In genomic region chr7:92739091-92739490, GRCh38 we compare ENCODE assay signal across 16 cellular contexts.
DNase-seq lines count a peak whose midpoint lies in the region; ATAC-seq and TF ChIP-seq lines count a peak whose summit lies in the region.
"Had no signal": no experiment of that assay in that cellular context is flagged by ENCODE, and none has a peak within 500 bp of the region (broad histone marks: within the 10 kb centered on the region; RNA-seq: fewer than 3 reads in every experiment).

No MANE protein-coding gene starts in this region.

- POLR2A ChIA-PET in Caco-2 (lab: Charles Lee) = interaction anchor here (0.6 kb wide), 1 partner anchor 97 kb away, joined by 15 read pairs; the partner anchor contains the start of gene CDK6

- peaks cover 51% of the 10 kb centered on the region for H3K4me1 ChIP-seq in Caco-2

- H3K27me3 ChIP-seq in Caco-2 (replicated peaks; ENCODE audit: control insufficient read depth, insufficient read depth, low read length) = no peaks in the 10 kb centered on the region

- H3K27ac Mint-ChIP-seq in Caco-2 (ENCODE audit: unreplicated experiment) = peak overlapping the region; percentile 48
- peak overlapping the region; percentile 50 for H3K27ac Mint-ChIP-seq in activated T-helper 2 cell treated with anti-CD3 and anti-CD28 coated beads, Interferon-gamma antibody, Interleukin-2, Interleukin-4, amounts not matched to agents 10 μg/mL and 5 μg/mL and 100 μg/mL, durations not matched to agents 14 hours and 24 hours and 36 hours
- H3K27ac Mint-ChIP-seq: CD8-positive, alpha-beta T cell; H9; IgD-negative memory B cell had no signal

- H3K9me3 Mint-ChIP-seq in Caco-2 (ENCODE audit: unreplicated experiment) = peaks cover 9% of the 10 kb centered on the region
- H3K9me3 Mint-ChIP-seq in activated T-helper 2 cell treated with anti-CD3 and anti-CD28 coated beads, Interferon-gamma antibody, Interleukin-2, Interleukin-4, amounts not matched to agents 10 μg/mL and 5 μg/mL and 100 μg/mL, durations not matched to agents 14 hours and 24 hours and 36 hours = peaks cover 8% of the 10 kb centered on the region
- H3K9me3 Mint-ChIP-seq: CD8-positive, alpha-beta T cell; H9 had no signal

- no peak overlapping the region for H3K4me3 Mint-ChIP-seq in Caco-2 (ENCODE audit: unreplicated experiment)
- H3K4me3 Mint-ChIP-seq in activated T-helper 2 cell treated with anti-CD3 and anti-CD28 coated beads, Interferon-gamma antibody, Interleukin-2, Interleukin-4, amounts not matched to agents 10 μg/mL and 5 μg/mL and 100 μg/mL, durations not matched to agents 14 hours and 24 hours and 36 hours (ENCODE audit: low read depth) = no peak overlapping the region
- H3K4me3 Mint-ChIP-seq: CD8-positive, alpha-beta T cell; H9; IgD-negative memory B cell had no signal

- DNase-seq in AG10803 (ENCODE audit: low read depth) = peak; percentile 14
- DNase-seq in Caco-2 = no peak
- DNase-seq in activated T-helper 2 cell treated with anti-CD3 and anti-CD28 coated beads, Interferon-gamma antibody, Interleukin-2, Interleukin-4, amounts not matched to agents 10 μg/mL and 5 μg/mL and 100 μg/mL, durations not matched to agents 14 hours and 24 hours and 36 hours (ENCODE audit: low spot score) = no peak
- DNase-seq in DMS53 (lab: John Stamatoyannopoulos, UW) = no peak
- DNase-seq in NCI-H1694 treated with DMSO at 0.1 percent for 48 hours (lab: John Stamatoyannopoulos, UW) = no peak
- DNase-seq: CD8-positive, alpha-beta T cell; EL; H9; NCI-H1048; NCI-H1694; NCI-H446 treated with DMSO at 0.1 percent for 48 hours; NCI-H748 treated with DMSO at 0.1 percent for 48 hours; Right ventricle myocardium superior had no signal

- peak overlapping the region; percentile 68 for H3K27ac ChIP-seq in KOPT-K1 (ENCODE audit: low read depth, low read length, poor library complexity, severe bottlenecking)

- CTCF ChIA-PET in Caco-2 (lab: Charles Lee) = no interaction called here

- TF ChIP-seq CTCF in AG10803 (conservative IDR thresholded peaks at IDR 0.05; ENCODE audit: low read length) (no peak), Caco-2 (IDR thresholded peaks at IDR 0.05; ENCODE audit: insufficient read depth in 1 of 2, low read depth in 1 of 2, low read length in 1 of 2, severe bottlenecking in 1 of 2, unreplicated experiment in 1 of 2) (no peak)

- H3K4me3 ChIP-seq in AG10803 (ENCODE audit: low read length) (no peak overlapping the region), Caco-2 (ENCODE audit: low read depth, low read length) (no peak overlapping the region)

- peaks cover 57% of the 10 kb centered on the region for H3K36me3 Mint-ChIP-seq in Caco-2 (ENCODE audit: insufficient read depth, unreplicated experiment)
- peaks cover 69% of the 10 kb centered on the region for H3K36me3 Mint-ChIP-seq in activated T-helper 2 cell treated with anti-CD3 and anti-CD28 coated beads, Interferon-gamma antibody, Interleukin-2, Interleukin-4, amounts not matched to agents 10 μg/mL and 5 μg/mL and 100 μg/mL, durations not matched to agents 14 hours and 24 hours and 36 hours (ENCODE audit: low read depth)

- BruUV-seq in Caco-2 (replicated peaks; lab: Mats Ljungman, UMichigan) = no TSS peak

- H3K36me3 ChIP-seq in Caco-2 (ENCODE audit: control insufficient read depth, insufficient read depth, low read length) (no peaks in the 10 kb centered on the region; the same call in 1 of the 2 replicates), KOPT-K1 (ENCODE audit: insufficient read depth, low read length) (peaks cover 92% of the 10 kb centered on the region)

- H3K9me3 ChIP-seq in Caco-2 (no peaks in the 10 kb centered on the region), KOPT-K1 (ENCODE audit: insufficient read depth, low read length, poor library complexity, severe bottlenecking) (peaks cover 4% of the 10 kb centered on the region)

- no peak for ATAC-seq in GM21390 (IDR thresholded peaks at IDR 0.05; ENCODE audit: unreplicated experiment)
- ATAC-seq: CD8-positive, alpha-beta T cell had no signal

- peaks cover 60% of the 10 kb centered on the region for H3K4me1 Mint-ChIP-seq in Caco-2 (ENCODE audit: low read depth, unreplicated experiment)
- H3K4me1 Mint-ChIP-seq in activated T-helper 2 cell treated with anti-CD3 and anti-CD28 coated beads, Interferon-gamma antibody, Interleukin-2, Interleukin-4, amounts not matched to agents 10 μg/mL and 5 μg/mL and 100 μg/mL, durations not matched to agents 14 hours and 24 hours and 36 hours (ENCODE audit: low read depth) = peaks cover 66% of the 10 kb centered on the region

- no peaks in the 10 kb centered on the region for H3K27me3 Mint-ChIP-seq in Caco-2 (ENCODE audit: insufficient read depth, unreplicated experiment)
- no peaks in the 10 kb centered on the region for H3K27me3 Mint-ChIP-seq in activated T-helper 2 cell treated with anti-CD3 and anti-CD28 coated beads, Interferon-gamma antibody, Interleukin-2, Interleukin-4, amounts not matched to agents 10 μg/mL and 5 μg/mL and 100 μg/mL, durations not matched to agents 14 hours and 24 hours and 36 hours (ENCODE audit: low read depth)
- H3K27me3 Mint-ChIP-seq: IgD-negative memory B cell had no signal

- intact Hi-C loops in Caco-2 (cut with micrococcal nuclease; ENCODE audit: unreplicated experiment) = no loop called here
- intact Hi-C loops in activated T-helper 2 cell treated with anti-CD3 and anti-CD28 coated beads, Interferon-gamma antibody, Interleukin-2, Interleukin-4, amounts not matched to agents 10 μg/mL and 5 μg/mL and 100 μg/mL, durations not matched to agents 14 hours and 24 hours and 36 hours (cut with micrococcal nuclease) = no loop called here
